In the genomic region with DNA sequence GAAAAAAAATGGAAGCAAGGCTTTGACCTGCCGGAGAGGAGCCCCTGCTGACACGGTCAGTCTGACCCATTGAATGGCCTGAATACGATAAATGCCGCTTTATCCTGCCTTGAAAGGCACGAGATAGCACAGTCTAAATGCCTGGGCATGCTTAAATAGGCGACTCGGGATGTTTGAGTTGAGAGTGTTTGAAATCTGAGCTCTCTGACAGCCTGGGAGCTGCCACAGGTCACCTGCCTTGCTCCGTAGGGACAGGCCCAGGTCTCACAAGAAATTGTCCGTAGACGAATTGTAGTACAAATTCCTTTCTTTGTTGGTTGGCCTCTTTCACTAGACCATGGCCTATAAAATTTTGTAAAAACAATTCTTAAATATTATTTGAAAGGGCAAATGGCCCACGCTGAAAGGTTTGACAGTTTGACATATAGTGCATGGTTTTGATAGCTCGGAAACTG, we compare ENCODE assay signal across 12 cellular contexts.
DNase-seq lines count a peak whose midpoint lies in the region; ATAC-seq and TF ChIP-seq lines count a peak whose summit lies in the region.
"Had no signal": no experiment of that assay in that cellular context is flagged by ENCODE, and none has a peak within 500 bp of the region (broad histone marks: within the 10 kb centered on the region; RNA-seq: fewer than 3 reads in every experiment).

No MANE protein-coding gene starts in this region.

- peaks cover 48% of the 10 kb centered on the region for H3K4me1 Mint-ChIP-seq in GM23338

- peak overlapping the region; percentile 13; the same call in 1 of the 2 replicates for H3K27ac Mint-ChIP-seq in GM23338
- H3K27ac Mint-ChIP-seq: activated T-cell treated with anti-CD3 and anti-CD28 coated beads, Interleukin-2, amount 50 U/mL, for 24 hours; IgD-negative memory B cell had no signal

- ATAC-seq in GM23338 (peak; percentile 93), RWPE2 (ENCODE audit: low read depth) (peak; percentile 41; the same call in 2 of the 3 replicates), left ventricle myocardium superior (peak; percentile 89), mucosa of descending colon (no peak)
- ATAC-seq: sciatic nerve had no signal

- peak; percentile 88 for DNase-seq in GM23338 (ENCODE audit: low spot score)
- DNase-seq in RWPE2 (ENCODE audit: low spot score), result no peak
- no peak for DNase-seq in left ventricle myocardium superior
- DNase-seq in activated T-cell treated with anti-CD3 and anti-CD28 coated beads for 4 hours, result no peak
- no peak for DNase-seq in MM.1S
- DNase-seq in SK-N-DZ (ENCODE audit: low spot score), result no peak
- DNase-seq in mucosa of descending colon, result no peak
- DNase-seq: activated T-cell treated with anti-CD3 and anti-CD28 coated beads, Interleukin-2, amount 50 U/mL, for 24 hours had no signal

- no peaks in the 10 kb centered on the region for H3K9me3 ChIP-seq in RWPE2 (ENCODE audit: severe bottlenecking)
- no peaks in the 10 kb centered on the region for H3K9me3 ChIP-seq in neuron (ENCODE audit: low read length)
- H3K9me3 ChIP-seq in MM.1S (replicated peaks; ENCODE audit: insufficient read depth, low read length), result no peaks in the 10 kb centered on the region
- H3K9me3 ChIP-seq in mucosa of descending colon, result no peaks in the 10 kb centered on the region

- H3K4me3 Mint-ChIP-seq in GM23338, result peak overlapping the region; percentile 49
- H3K4me3 Mint-ChIP-seq: activated T-cell treated with anti-CD3 and anti-CD28 coated beads, Interleukin-2, amount 50 U/mL, for 24 hours; IgD-negative memory B cell had no signal

- TF ChIP-seq CTCF in GM23338 (conservative IDR thresholded peaks at IDR 0.05; ENCODE audit: low read depth in 2 of 2), result no peak
- no peak for TF ChIP-seq CTCF in RWPE2 (IDR thresholded peaks at IDR 0.05; ENCODE audit: poor library complexity, severe bottlenecking)
- no peak for TF ChIP-seq CTCF in MM.1S (IDR thresholded peaks at IDR 0.05; ENCODE audit: low read length)
- no peak for TF ChIP-seq CTCF in mucosa of descending colon (IDR thresholded peaks at IDR 0.05)

- H3K36me3 Mint-ChIP-seq in GM23338 (ENCODE audit: low read depth), result no peaks in the 10 kb centered on the region
- H3K36me3 Mint-ChIP-seq: IgD-negative memory B cell had no signal

- H4K20me1 ChIP-seq in GM23338 (replicated peaks; ENCODE audit: insufficient read depth) (no peaks in the 10 kb centered on the region), MM.1S (ENCODE audit: insufficient read depth, low read length) (no peaks in the 10 kb centered on the region)

- peaks cover 56% of the 10 kb centered on the region for H3K4me1 ChIP-seq in GM23338 (ENCODE audit: insufficient read depth)
- H3K4me1 ChIP-seq in RWPE2 (ENCODE audit: insufficient read depth, poor library complexity, severe bottlenecking), result peaks cover 31% of the 10 kb centered on the region
- H3K4me1 ChIP-seq in neuron (ENCODE audit: insufficient read depth, low read length), result peaks cover 53% of the 10 kb centered on the region
- H3K4me1 ChIP-seq in MM.1S (ENCODE audit: low read length), result no peaks in the 10 kb centered on the region
- no peaks in the 10 kb centered on the region for H3K4me1 ChIP-seq in mucosa of descending colon (ENCODE audit: low read depth)

- H3K9me2 ChIP-seq in GM23338 (ENCODE audit: insufficient read depth), result no peaks in the 10 kb centered on the region
- no peaks in the 10 kb centered on the region for H3K9me2 ChIP-seq in MM.1S (replicated peaks; ENCODE audit: insufficient read depth, low read length)

- H3K27me3 Mint-ChIP-seq in GM23338 (ENCODE audit: insufficient read depth, low read depth, poor library complexity), result peaks cover 5% of the 10 kb centered on the region

- H3K4me3 ChIP-seq in GM23338, result peak overlapping the region; percentile 36
- no peak overlapping the region for H3K4me3 ChIP-seq in RWPE2 (ENCODE audit: severe bottlenecking)
- peak overlapping the region; percentile 35 for H3K4me3 ChIP-seq in neuron (ENCODE audit: low read length)
- H3K4me3 ChIP-seq in MM.1S (ENCODE audit: low read length), result no peak overlapping the region
- no peak overlapping the region for H3K4me3 ChIP-seq in mucosa of descending colon

- H3F3A ChIP-seq in GM23338 (replicated peaks; ENCODE audit: low read depth) (0 out of 2 replicates have a peak, but pooled peaks cover 10% of the 10 kb centered on the region), MM.1S (ENCODE audit: insufficient read depth, low read length) (no peaks in the 10 kb centered on the region)

- H3K27me3 ChIP-seq in GM23338 (ENCODE audit: insufficient read depth) (no peaks in the 10 kb centered on the region; the same call in 1 of the 2 replicates), RWPE2 (ENCODE audit: insufficient read depth, poor library complexity, severe bottlenecking) (no peaks in the 10 kb centered on the region), neuron (ENCODE audit: insufficient read depth, low read length) (no peaks in the 10 kb centered on the region), MM.1S (replicated peaks; ENCODE audit: insufficient read depth, low read length) (no peaks in the 10 kb centered on the region)

- no peaks in the 10 kb centered on the region; the same call in 2 of the 3 replicates for H3K9me3 Mint-ChIP-seq in GM23338
- H3K9me3 Mint-ChIP-seq: activated T-cell treated with anti-CD3 and anti-CD28 coated beads, Interleukin-2, amount 50 U/mL, for 24 hours; IgD-negative memory B cell had no signal

- H3K36me3 ChIP-seq in GM23338 (ENCODE audit: insufficient read depth) (no peaks in the 10 kb centered on the region), RWPE2 (ENCODE audit: low read depth) (no peaks in the 10 kb centered on the region; the same call in 1 of the 2 replicates), neuron (ENCODE audit: insufficient read depth, low read length) (peaks cover 2% of the 10 kb centered on the region), MM.1S (replicated peaks; ENCODE audit: insufficient read depth, low read length) (no peaks in the 10 kb centered on the region), mucosa of descending colon (ENCODE audit: low read depth) (no peaks in the 10 kb centered on the region)

- 0 out of 2 replicates have a peak overlapping the region, but pooled peaks have one; percentile 3 for H3K27ac ChIP-seq in GM23338 (ENCODE audit: low read depth)
- peak overlapping the region; percentile 81 for H3K27ac ChIP-seq in RWPE2 (ENCODE audit: poor library complexity, severe bottlenecking)
- no peak overlapping the region for H3K27ac ChIP-seq in MM.1S (ENCODE audit: low read length)
- H3K27ac ChIP-seq: C4-2B had no signal

- H2AFZ ChIP-seq in GM23338 (no peak overlapping the region), neuron (ENCODE audit: low read depth, low read length) (no peak overlapping the region), MM.1S (ENCODE audit: low read length) (no peak overlapping the region)

- H3K4me2 ChIP-seq in GM23338, result peak overlapping the region; percentile 77
- no peak overlapping the region for H3K4me2 ChIP-seq in MM.1S (ENCODE audit: low read depth, low read length)

- H3K79me2 ChIP-seq in GM23338 (replicated peaks; ENCODE audit: insufficient read depth) (no peaks in the 10 kb centered on the region), MM.1S (ENCODE audit: low read length) (peaks cover 18% of the 10 kb centered on the region)

- H3K9ac ChIP-seq in MM.1S (ENCODE audit: low read length), result no peak overlapping the region

- intact Hi-C loops in left ventricle myocardium superior (cut with micrococcal nuclease) (no loop called here), mucosa of descending colon (cut with DNase I, micrococcal nuclease) (no loop called here)

TF ChIP-seq in GM23338, 12 proteins besides CTCF, POLR2A, EP300 and RAD21:
- 0 out of 2 replicates have a peak, but pooled peaks have one; percentile 30 for TF ChIP-seq NANOG (IDR thresholded peaks at IDR 0.05; ENCODE audit: borderline replicate concordance)
- TF ChIP-seq STAT1 (IDR thresholded peaks at IDR 0.05; ENCODE audit: unreplicated experiment), result no peak
TF ChIP-seq in GM23338: peak in this region for 1.

Comparison
In these comparisons a context has a peak if more than half of its experiments do, and no peak if none do; other contexts are left out.
1. H3K4me3 ChIP-seq: peak in GM23338 (single experiment) and neuron (single experiment); none in RWPE2 (single experiment), MM.1S (single experiment) and mucosa of descending colon (single experiment).